ENCODE assay signal across 17 cellular contexts in genomic region chr10:89627863-89628262, GRCh38.
"Had no signal": no experiment of that assay in that cellular context is flagged by ENCODE, and none has a peak within 500 bp of the region (broad histone marks: within the 10 kb centered on the region; RNA-seq: fewer than 3 reads in every experiment).

No MANE protein-coding gene starts in this region.

- H3K4me3 ChIP-seq: heart left ventricle, prostate gland, right lobe of liver, testis, tibial nerve, upper lobe of right lung had no signal

- DNase-seq: effector memory CD4-positive, alpha-beta T cell; heart left ventricle; hippocampal formation; mammary epithelial cell; naive thymus-derived CD4-positive, alpha-beta T cell; nephron progenitor cell; right lobe of liver; stimulated activated CD4-positive, alpha-beta T cell treated with anti-CD3 and anti-CD28 coated beads, Interleukin-4, amount 100 ng/mL, for 24 hours; stimulated activated naive CD8-positive, alpha-beta T cell treated with anti-CD3 and anti-CD28 coated beads, Interleukin-15, amount 100 ng/mL, for 72 hours; testis; upper lobe of right lung had no signal

- FAIRE-seq: endometrium, frontal cortex had no signal

- ATAC-seq: esophagus mucosa; heart left ventricle; naive thymus-derived CD4-positive, alpha-beta T cell; right lobe of liver; stimulated activated memory B cell treated with anti-CD40 and anti-IgM and Interleukin-4, amounts not matched to agents 10 μg/mL and 1 μg/mL and 100 μg/mL, for 72 hours; stimulated activated naive CD8-positive, alpha-beta T cell treated with anti-CD3 and anti-CD28 coated beads, Interleukin-15, amount 100 ng/mL, for 72 hours; upper lobe of right lung had no signal
